In genomic region chr22:42910221-42910942, GRCh38 we compare ENCODE assay signal across 18 cellular contexts. TPM values are rescaled to one million over a fixed set of nuclear protein-coding genes. Genes with fewer than 3 reads are reported as not detected.
DNase-seq lines count a peak whose midpoint lies in the region; ATAC-seq and TF ChIP-seq lines count a peak whose summit lies in the region.
"Had no signal": no experiment of that assay in that cellular context is flagged by ENCODE, and none has a peak within 500 bp of the region (broad histone marks: within the 10 kb centered on the region; RNA-seq: fewer than 3 reads in every experiment).

No MANE protein-coding gene starts in this region.

- H3K4me3 ChIP-seq in right cardiac atrium (ENCODE audit: low read length), result no peak overlapping the region
- H3K4me3 ChIP-seq: vagina had no signal

- H3K9me3 ChIP-seq in right cardiac atrium (ENCODE audit: control insufficient read depth, low read length), result no peaks in the 10 kb centered on the region
- H3K9me3 ChIP-seq: vagina had no signal

- no peak for TF ChIP-seq CTCF in RWPE1 (conservative IDR thresholded peaks at IDR 0.05; ENCODE audit: low read depth)

- POLR2A ChIA-PET in RWPE1 (lab: Yijun Ruan, JAX; ENCODE audit: low non-redundant PET), result interaction anchor here (0.5 kb wide), 1 partner anchor 129 kb away, joined by 4 read pairs; no protein-coding TSS in a partner anchor

- CTCF ChIA-PET in RWPE1 (lab: Yijun Ruan, JAX), result no interaction called here

- peak in 1 of 2 donors; percentile 15 for ATAC-seq in right cardiac atrium
- ATAC-seq in HG03135 (IDR thresholded peaks at IDR 0.05; ENCODE audit: unreplicated experiment), result no peak
- ATAC-seq: CD8-positive, alpha-beta T cell; natural killer cell treated with Interleukin-12 subunit alpha and Interleukin-12 subunit beta and Interleukin-15 and Interleukin-18, amount 100 ng/mL, for 72 hours had no signal

- peak; percentile 13 for DNase-seq in NCI-H82 (lab: John Stamatoyannopoulos, UW)
- no peak for DNase-seq in NCI-H82 treated with DMSO at 0.1 percent for 48 hours (lab: John Stamatoyannopoulos, UW; ENCODE audit: unreplicated experiment)
- DNase-seq in RWPE1 (ENCODE audit: low spot score), result no peak
- peak in 1 of 3 donors; percentile 66 for DNase-seq in right cardiac atrium
- no peak for DNase-seq in SKM-1 treated with dmso at 0.1 percent for 144 hours (lab: John Stamatoyannopoulos, UW; ENCODE audit: unreplicated experiment)
- DNase-seq in foreskin melanocyte, result no peak
- no peak for DNase-seq in hypothalamus (lab: John Stamatoyannopoulos, UW)
- DNase-seq: CD8-positive, alpha-beta T cell; foreskin fibroblast; mammary epithelial cell; NCI-H187 treated with DMSO at 0.1 percent for 48 hours; SHP77 treated with DMSO at 0.1 percent for 48 hours; stimulated activated CD4-positive, alpha-beta T cell treated with anti-CD3 and anti-CD28 coated beads, Interleukin-15, amount 100 ng/mL, for 24 hours; T-helper 2 cell had no signal

- no peaks in the 10 kb centered on the region for H3K27me3 ChIP-seq in right cardiac atrium (ENCODE audit: control insufficient read depth, insufficient read depth)
- H3K27me3 ChIP-seq: vagina had no signal

- WGBS in right cardiac atrium, result 69% methylated on average over 10 of the region's 10 CpGs

- H3K27ac ChIP-seq in RWPE1 (peak overlapping the region; percentile 81; the same call in 1 of the 2 replicates), right cardiac atrium (ENCODE audit: low read length) (peak overlapping the region; percentile 88)
- H3K27ac ChIP-seq: KMS-11, vagina had no signal

- intact Hi-C loops in right cardiac atrium (cut with DNase I), result no loop called here

- peaks cover 28% of the 10 kb centered on the region for H3K4me1 ChIP-seq in right cardiac atrium (ENCODE audit: control insufficient read depth, insufficient read depth, low read length)

RNA-seq across cellular contexts. Expression of gene ARFGAP3, which starts 53.3 kb away (rescaled TPM):
- total RNA-seq in right cardiac atrium, result 10 to 100 TPM; 23.3 to 37.7 (median 27.5) TPM
- polyA plus RNA-seq in right cardiac atrium, result 17.0 TPM
